ENCODE assay signal across 1 cellular context in genomic region chr20:49278817-49279676, GRCh38.
TF ChIP-seq lines count a peak whose summit lies in the region.

No MANE protein-coding gene starts in this region.

TF ChIP-seq in HepG2, 621 proteins besides CTCF, POLR2A, EP300 and RAD21 (continued from another document and continues in another):
- TF ChIP-seq ZBTB33 (CRISPR knock-in tag; IDR thresholded peaks at IDR 0.05) (no peak), ZSCAN25 (CRISPR knock-in tag; IDR thresholded peaks at IDR 0.05) (peak; percentile 58), CENPX (CRISPR knock-in tag; IDR thresholded peaks at IDR 0.05) (no peak), SUZ12 (IDR thresholded peaks at IDR 0.05; ENCODE audit: low read depth, low read length) (no peak), ZNF790 (CRISPR knock-in tag; IDR thresholded peaks at IDR 0.05; ENCODE audit: borderline replicate concordance) (peak; percentile 14; the same call in 1 of the 2 replicates), ZNF343 (CRISPR knock-in tag; IDR thresholded peaks at IDR 0.05) (no peak), EHMT2 (IDR thresholded peaks at IDR 0.05; ENCODE audit: borderline replicate concordance, low read depth, low read length) (no peak), NFE2L2 (IDR thresholded peaks at IDR 0.05; ENCODE audit: low read length) (no peak), ZNF775 (CRISPR knock-in tag; IDR thresholded peaks at IDR 0.05; ENCODE audit: borderline replicate concordance) (peak; percentile 33), ZNF619 (CRISPR knock-in tag; IDR thresholded peaks at IDR 0.05) (no peak; the same call in 1 of the 2 replicates), HMG20A (CRISPR knock-in tag; IDR thresholded peaks at IDR 0.05; ENCODE audit: borderline replicate concordance) (no peak), ZNF260 (CRISPR knock-in tag; IDR thresholded peaks at IDR 0.05; ENCODE audit: borderline replicate concordance, low read depth) (no peak), ZNF256 (CRISPR knock-in tag; conservative IDR thresholded peaks at IDR 0.05) (peak; percentile 61; the same call in 1 of the 2 replicates), GABPA (IDR thresholded peaks at IDR 0.05; ENCODE audit: low read depth, low read length) (no peak), GABPA (CRISPR knock-in tag; IDR thresholded peaks at IDR 0.05; ENCODE audit: low read depth) (no peak), FOSL2 (CRISPR knock-in tag; IDR thresholded peaks at IDR 0.05) (no peak), GABPB1 (CRISPR knock-in tag; IDR thresholded peaks at IDR 0.05) (no peak), SIX1 (CRISPR knock-in tag; IDR thresholded peaks at IDR 0.05; ENCODE audit: borderline replicate concordance) (no peak), ZFP36L1 (CRISPR knock-in tag; IDR thresholded peaks at IDR 0.05) (no peak), ZHX2 (IDR thresholded peaks at IDR 0.05; ENCODE audit: low read depth) (no peak), ZHX2 (CRISPR knock-in tag; IDR thresholded peaks at IDR 0.05; ENCODE audit: borderline replicate concordance) (0 out of 2 replicates have a peak, but pooled peaks have one; percentile 47), KDM3A (CRISPR knock-in tag; IDR thresholded peaks at IDR 0.05; ENCODE audit: low read depth) (no peak), ZNF558 (CRISPR knock-in tag; IDR thresholded peaks at IDR 0.05; ENCODE audit: borderline replicate concordance) (no peak; the same call in 1 of the 2 replicates), ISX (CRISPR knock-in tag; conservative IDR thresholded peaks at IDR 0.05) (no peak; the same call in 1 of the 2 replicates), HMGA1 (CRISPR knock-in tag; conservative IDR thresholded peaks at IDR 0.05) (no peak), ZNF430 (CRISPR knock-in tag; IDR thresholded peaks at IDR 0.05) (no peak; the same call in 1 of the 2 replicates), ZNF761 (CRISPR knock-in tag; conservative IDR thresholded peaks at IDR 0.05) (no peak; the same call in 1 of the 2 replicates), TRAFD1 (CRISPR knock-in tag; IDR thresholded peaks at IDR 0.05; ENCODE audit: borderline replicate concordance) (no peak; the same call in 1 of the 2 replicates), ARNT (IDR thresholded peaks at IDR 0.05) (no peak), ZNF720 (CRISPR knock-in tag; IDR thresholded peaks at IDR 0.05) (no peak), ZNF713 (CRISPR knock-in tag; IDR thresholded peaks at IDR 0.05) (peak; percentile 44; the same call in 1 of the 2 replicates), BCL3 (CRISPR knock-in tag; IDR thresholded peaks at IDR 0.05) (no peak), SNAPC5 (CRISPR knock-in tag; IDR thresholded peaks at IDR 0.05; ENCODE audit: borderline replicate concordance) (no peak), ZNF3 (CRISPR knock-in tag; IDR thresholded peaks at IDR 0.05) (peak; percentile 49; the same call in 1 of the 2 replicates), ZNF816 (CRISPR knock-in tag; IDR thresholded peaks at IDR 0.05; ENCODE audit: borderline replicate concordance) (no peak), ZNF737 (CRISPR knock-in tag; IDR thresholded peaks at IDR 0.05; ENCODE audit: borderline replicate concordance) (peak; percentile 84; the same call in 1 of the 2 replicates), ZNF282 (IDR thresholded peaks at IDR 0.05; ENCODE audit: partially characterized antibody) (no peak), ZNF576 (CRISPR knock-in tag; IDR thresholded peaks at IDR 0.05) (0 out of 2 replicates have a peak, but pooled peaks have one; percentile 56), NFE2L1 (CRISPR knock-in tag; IDR thresholded peaks at IDR 0.05; ENCODE audit: borderline replicate concordance) (no peak), ZNF407 (CRISPR knock-in tag; IDR thresholded peaks at IDR 0.05; ENCODE audit: not compliant biosample characterization) (no peak), TERF1 (CRISPR knock-in tag; IDR thresholded peaks at IDR 0.05) (no peak), SATB2 (CRISPR knock-in tag; IDR thresholded peaks at IDR 0.05) (0 out of 2 replicates have a peak, but pooled peaks have one; percentile 46), SP2 (CRISPR knock-in tag; IDR thresholded peaks at IDR 0.05) (no peak), JDP2 (CRISPR knock-in tag; IDR thresholded peaks at IDR 0.05; ENCODE audit: borderline replicate concordance) (no peak), THAP11 (CRISPR knock-in tag; IDR thresholded peaks at IDR 0.05) (no peak), ZNF839 (CRISPR knock-in tag; IDR thresholded peaks at IDR 0.05; ENCODE audit: borderline replicate concordance) (no peak; the same call in 1 of the 2 replicates)
